In the genomic region with DNA sequence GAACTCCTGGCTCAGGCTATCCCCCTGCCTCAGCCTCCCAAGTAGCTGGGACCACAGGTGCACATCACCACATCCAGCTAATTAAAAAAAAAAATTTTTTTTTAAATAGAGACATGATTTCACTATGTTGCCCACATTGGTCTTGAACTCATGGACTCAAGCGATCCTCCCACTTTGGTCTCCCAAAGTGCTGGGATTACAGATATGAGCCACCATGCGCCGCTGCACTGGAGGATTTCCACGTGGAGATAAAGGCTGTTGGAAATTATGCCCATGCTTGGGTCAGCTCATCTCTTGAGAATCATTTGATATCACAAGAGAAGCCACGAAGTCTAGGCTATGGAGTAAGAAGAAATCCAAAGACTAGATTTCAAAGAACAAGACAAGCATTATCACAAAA, we compare ENCODE assay signal across 5 cellular contexts.
"Had no signal": no experiment of that assay in that cellular context is flagged by ENCODE, and none has a peak within 500 bp of the region (broad histone marks: within the 10 kb centered on the region; RNA-seq: fewer than 3 reads in every experiment).

No MANE protein-coding gene starts in this region.

- H3K9me3 Mint-ChIP-seq: IgD-negative memory B cell had no signal

- H3K4me3 Mint-ChIP-seq: IgD-negative memory B cell had no signal

- DNase-seq: IMR-90, KBM-7 had no signal

- H3K27ac ChIP-seq: HL-60 had no signal

- H3K36me3 Mint-ChIP-seq: IgD-negative memory B cell had no signal

- H3K27ac Mint-ChIP-seq: IgD-negative memory B cell had no signal

- H3K4me1 Mint-ChIP-seq: IgD-negative memory B cell had no signal

- H3K4me3 ChIP-seq: K562 had no signal
